ENCODE assay signal across 2 cellular contexts in the genomic region with DNA sequence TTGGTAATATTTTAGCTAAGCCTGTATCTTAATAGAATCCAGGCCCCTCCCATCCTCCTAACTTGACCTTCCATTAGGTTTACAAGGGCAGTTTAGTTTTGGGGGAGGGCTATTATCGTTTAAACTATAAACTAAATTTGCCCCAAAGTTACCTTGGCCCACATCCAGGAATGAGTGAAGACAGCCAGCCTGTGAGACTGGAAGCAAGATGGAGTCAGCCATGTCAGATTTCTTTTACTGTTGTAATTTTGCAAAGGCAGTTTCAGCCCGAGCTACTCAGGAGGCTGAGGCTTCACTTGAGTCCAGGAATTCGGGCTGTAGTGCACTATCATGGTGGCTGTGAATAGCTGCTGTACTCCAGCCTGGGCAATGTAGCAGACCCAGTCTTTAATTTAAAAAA.
TF ChIP-seq lines count a peak whose summit lies in the region.

No MANE protein-coding gene starts in this region.

TF ChIP-seq in SK-N-SH, 30 proteins besides CTCF, POLR2A, EP300 and RAD21 (continued from another document):
- TF ChIP-seq SIN3A (IDR thresholded peaks at IDR 0.05; ENCODE audit: borderline replicate concordance, low read depth, low read length): no peak
- no peak for TF ChIP-seq RFX5 (IDR thresholded peaks at IDR 0.05; ENCODE audit: low read length)
- no peak for TF ChIP-seq EZH2phosphoT487 (IDR thresholded peaks at IDR 0.05; ENCODE audit: borderline replicate concordance, low read depth)
- TF ChIP-seq TAF1 (IDR thresholded peaks at IDR 0.05; ENCODE audit: borderline replicate concordance, low read depth, low read length): no peak
- TF ChIP-seq RXRA (IDR thresholded peaks at IDR 0.05; ENCODE audit: borderline replicate concordance, low read depth): no peak
- TF ChIP-seq FOXM1 (IDR thresholded peaks at IDR 0.05; ENCODE audit: low read depth): no peak
- TF ChIP-seq CHD2 (IDR thresholded peaks at IDR 0.05; ENCODE audit: low read length, partially characterized antibody): no peak
- no peak for TF ChIP-seq POLR2AphosphoS5 (IDR thresholded peaks at IDR 0.05; ENCODE audit: low read depth, low read length)
- no peak for TF ChIP-seq JUND (IDR thresholded peaks at IDR 0.05)
- TF ChIP-seq, protein P1, sequence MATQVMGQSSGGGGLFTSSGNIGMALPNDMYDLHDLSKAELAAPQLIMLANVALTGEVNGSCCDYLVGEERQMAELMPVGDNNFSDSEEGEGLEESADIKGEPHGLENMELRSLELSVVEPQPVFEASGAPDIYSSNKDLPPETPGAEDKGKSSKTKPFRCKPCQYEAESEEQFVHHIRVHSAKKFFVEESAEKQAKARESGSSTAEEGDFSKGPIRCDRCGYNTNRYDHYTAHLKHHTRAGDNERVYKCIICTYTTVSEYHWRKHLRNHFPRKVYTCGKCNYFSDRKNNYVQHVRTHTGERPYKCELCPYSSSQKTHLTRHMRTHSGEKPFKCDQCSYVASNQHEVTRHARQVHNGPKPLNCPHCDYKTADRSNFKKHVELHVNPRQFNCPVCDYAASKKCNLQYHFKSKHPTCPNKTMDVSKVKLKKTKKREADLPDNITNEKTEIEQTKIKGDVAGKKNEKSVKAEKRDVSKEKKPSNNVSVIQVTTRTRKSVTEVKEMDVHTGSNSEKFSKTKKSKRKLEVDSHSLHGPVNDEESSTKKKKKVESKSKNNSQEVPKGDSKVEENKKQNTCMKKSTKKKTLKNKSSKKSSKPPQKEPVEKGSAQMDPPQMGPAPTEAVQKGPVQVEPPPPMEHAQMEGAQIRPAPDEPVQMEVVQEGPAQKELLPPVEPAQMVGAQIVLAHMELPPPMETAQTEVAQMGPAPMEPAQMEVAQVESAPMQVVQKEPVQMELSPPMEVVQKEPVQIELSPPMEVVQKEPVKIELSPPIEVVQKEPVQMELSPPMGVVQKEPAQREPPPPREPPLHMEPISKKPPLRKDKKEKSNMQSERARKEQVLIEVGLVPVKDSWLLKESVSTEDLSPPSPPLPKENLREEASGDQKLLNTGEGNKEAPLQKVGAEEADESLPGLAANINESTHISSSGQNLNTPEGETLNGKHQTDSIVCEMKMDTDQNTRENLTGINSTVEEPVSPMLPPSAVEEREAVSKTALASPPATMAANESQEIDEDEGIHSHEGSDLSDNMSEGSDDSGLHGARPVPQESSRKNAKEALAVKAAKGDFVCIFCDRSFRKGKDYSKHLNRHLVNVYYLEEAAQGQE (IDR thresholded peaks at IDR 0.05; ENCODE audit: low read depth, low read length): no peak
- no peak for TF ChIP-seq RCOR1 (IDR thresholded peaks at IDR 0.05; ENCODE audit: low read length)
- TF ChIP-seq, protein P2, sequence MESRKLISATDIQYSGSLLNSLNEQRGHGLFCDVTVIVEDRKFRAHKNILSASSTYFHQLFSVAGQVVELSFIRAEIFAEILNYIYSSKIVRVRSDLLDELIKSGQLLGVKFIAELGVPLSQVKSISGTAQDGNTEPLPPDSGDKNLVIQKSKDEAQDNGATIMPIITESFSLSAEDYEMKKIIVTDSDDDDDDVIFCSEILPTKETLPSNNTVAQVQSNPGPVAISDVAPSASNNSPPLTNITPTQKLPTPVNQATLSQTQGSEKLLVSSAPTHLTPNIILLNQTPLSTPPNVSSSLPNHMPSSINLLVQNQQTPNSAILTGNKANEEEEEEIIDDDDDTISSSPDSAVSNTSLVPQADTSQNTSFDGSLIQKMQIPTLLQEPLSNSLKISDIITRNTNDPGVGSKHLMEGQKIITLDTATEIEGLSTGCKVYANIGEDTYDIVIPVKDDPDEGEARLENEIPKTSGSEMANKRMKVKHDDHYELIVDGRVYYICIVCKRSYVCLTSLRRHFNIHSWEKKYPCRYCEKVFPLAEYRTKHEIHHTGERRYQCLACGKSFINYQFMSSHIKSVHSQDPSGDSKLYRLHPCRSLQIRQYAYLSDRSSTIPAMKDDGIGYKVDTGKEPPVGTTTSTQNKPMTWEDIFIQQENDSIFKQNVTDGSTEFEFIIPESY (IDR thresholded peaks at IDR 0.05; ENCODE audit: borderline replicate concordance, low read depth): no peak

TF ChIP-seq in SK-N-SH treated with all-trans-retinoic acid at 6 μM for 48 hours, 23 proteins besides CTCF, POLR2A, EP300 and RAD21 (continued from another document):
- no peak for TF ChIP-seq POU6F1 (CRISPR knock-in tag; IDR thresholded peaks at IDR 0.05; ENCODE audit: borderline replicate concordance, low read depth)
- TF ChIP-seq ZFP3 (CRISPR knock-in tag; IDR thresholded peaks at IDR 0.05): no peak
- TF ChIP-seq ZC3H10 (CRISPR knock-in tag; IDR thresholded peaks at IDR 0.05): no peak
- no peak for TF ChIP-seq ARNTL (CRISPR knock-in tag; IDR thresholded peaks at IDR 0.05; ENCODE audit: borderline replicate concordance, low read depth)
- TF ChIP-seq, protein P3, sequence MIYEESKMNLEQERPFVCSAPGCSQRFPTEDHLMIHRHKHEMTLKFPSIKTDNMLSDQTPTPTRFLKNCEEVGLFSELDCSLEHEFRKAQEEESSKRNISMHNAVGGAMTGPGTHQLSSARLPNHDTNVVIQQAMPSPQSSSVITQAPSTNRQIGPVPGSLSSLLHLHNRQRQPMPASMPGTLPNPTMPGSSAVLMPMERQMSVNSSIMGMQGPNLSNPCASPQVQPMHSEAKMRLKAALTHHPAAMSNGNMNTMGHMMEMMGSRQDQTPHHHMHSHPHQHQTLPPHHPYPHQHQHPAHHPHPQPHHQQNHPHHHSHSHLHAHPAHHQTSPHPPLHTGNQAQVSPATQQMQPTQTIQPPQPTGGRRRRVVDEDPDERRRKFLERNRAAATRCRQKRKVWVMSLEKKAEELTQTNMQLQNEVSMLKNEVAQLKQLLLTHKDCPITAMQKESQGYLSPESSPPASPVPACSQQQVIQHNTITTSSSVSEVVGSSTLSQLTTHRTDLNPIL (CRISPR knock-in tag; IDR thresholded peaks at IDR 0.05; ENCODE audit: low read depth): no peak
- no peak for TF ChIP-seq TSHZ2 (CRISPR knock-in tag; IDR thresholded peaks at IDR 0.05)
- TF ChIP-seq, protein P4, sequence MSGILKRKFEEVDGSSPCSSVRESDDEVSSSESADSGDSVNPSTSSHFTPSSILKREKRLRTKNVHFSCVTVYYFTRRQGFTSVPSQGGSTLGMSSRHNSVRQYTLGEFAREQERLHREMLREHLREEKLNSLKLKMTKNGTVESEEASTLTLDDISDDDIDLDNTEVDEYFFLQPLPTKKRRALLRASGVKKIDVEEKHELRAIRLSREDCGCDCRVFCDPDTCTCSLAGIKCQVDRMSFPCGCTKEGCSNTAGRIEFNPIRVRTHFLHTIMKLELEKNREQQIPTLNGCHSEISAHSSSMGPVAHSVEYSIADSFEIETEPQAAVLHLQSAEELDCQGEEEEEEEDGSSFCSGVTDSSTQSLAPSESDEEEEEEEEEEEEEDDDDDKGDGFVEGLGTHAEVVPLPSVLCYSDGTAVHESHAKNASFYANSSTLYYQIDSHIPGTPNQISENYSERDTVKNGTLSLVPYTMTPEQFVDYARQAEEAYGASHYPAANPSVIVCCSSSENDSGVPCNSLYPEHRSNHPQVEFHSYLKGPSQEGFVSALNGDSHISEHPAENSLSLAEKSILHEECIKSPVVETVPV (CRISPR knock-in tag; IDR thresholded peaks at IDR 0.05): no peak
- no peak for TF ChIP-seq OSR1 (CRISPR knock-in tag; IDR thresholded peaks at IDR 0.05)
- TF ChIP-seq BACH2 (CRISPR knock-in tag; IDR thresholded peaks at IDR 0.05; ENCODE audit: borderline replicate concordance): no peak
- TF ChIP-seq PATZ1 (CRISPR knock-in tag; IDR thresholded peaks at IDR 0.05; ENCODE audit: borderline replicate concordance): no peak
- TF ChIP-seq SNAI2 (CRISPR knock-in tag; IDR thresholded peaks at IDR 0.05): no peak
- TF ChIP-seq GLIS3 (CRISPR knock-in tag; IDR thresholded peaks at IDR 0.05): no peak
- no peak for TF ChIP-seq ZNF8 (CRISPR knock-in tag; IDR thresholded peaks at IDR 0.05)
- TF ChIP-seq ESRRG (CRISPR knock-in tag; IDR thresholded peaks at IDR 0.05): no peak
- no peak for TF ChIP-seq ZFP30 (CRISPR knock-in tag; IDR thresholded peaks at IDR 0.05)
- TF ChIP-seq RARB (CRISPR knock-in tag; IDR thresholded peaks at IDR 0.05): no peak
- no peak for TF ChIP-seq ISL1 (CRISPR knock-in tag; IDR thresholded peaks at IDR 0.05)
- TF ChIP-seq CSDC2 (CRISPR knock-in tag; IDR thresholded peaks at IDR 0.05): no peak
